11 cellular contexts compared by ENCODE assay signal in the genomic region with DNA sequence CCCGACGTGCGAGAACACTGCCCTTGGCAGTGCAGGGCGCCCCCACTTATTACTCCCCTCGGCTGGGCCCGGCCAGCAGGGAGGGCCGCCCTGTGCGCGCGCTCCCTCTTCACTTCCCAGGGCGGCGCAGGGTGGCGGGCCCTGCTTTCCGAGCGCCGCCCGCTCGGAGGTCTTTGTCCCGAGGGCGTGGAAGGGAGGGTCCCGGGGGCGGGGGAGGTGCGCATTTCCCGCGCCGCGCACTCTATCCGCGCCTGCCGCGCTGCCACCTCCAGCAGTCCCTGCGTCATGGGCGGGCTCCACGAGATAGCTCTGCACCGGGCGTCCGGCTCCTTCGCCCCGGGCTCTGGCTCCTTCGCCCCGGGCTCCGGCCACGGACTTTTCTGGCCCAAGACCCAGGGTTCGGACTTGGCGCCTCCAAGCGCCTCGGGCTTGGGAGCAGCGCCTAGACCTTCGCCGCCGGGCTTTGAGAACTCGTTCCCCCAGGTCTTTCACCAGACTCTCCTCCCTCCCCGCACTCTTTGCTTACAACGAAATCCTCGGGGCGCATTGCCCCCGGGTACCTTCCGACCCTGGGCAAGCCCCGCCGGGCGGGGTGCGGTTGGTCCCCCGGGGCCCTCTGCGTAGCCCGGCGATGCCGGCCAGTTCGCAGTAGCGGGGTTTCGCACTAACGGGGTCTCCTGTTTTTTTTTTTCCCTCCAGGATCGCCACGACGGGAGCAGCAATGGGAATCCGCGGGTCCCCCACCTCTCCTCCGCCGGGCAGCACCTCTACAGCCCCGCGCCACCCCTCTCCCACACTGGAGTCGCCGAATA. TPM values are rescaled to one million over a fixed set of nuclear protein-coding genes. Genes with fewer than 3 reads are reported as not detected.
DNase-seq lines count a peak whose midpoint lies in the region; ATAC-seq, FAIRE-seq and TF ChIP-seq lines count a peak whose summit lies in the region.
"Had no signal": no experiment of that assay in that cellular context is flagged by ENCODE, and none has a peak within 500 bp of the region (broad histone marks: within the 10 kb centered on the region; RNA-seq: fewer than 3 reads in every experiment).

No MANE protein-coding gene starts in this region.

- no peak for TF ChIP-seq POLR2A in heart left ventricle (IDR thresholded peaks at IDR 0.05)

- intact Hi-C loops in heart left ventricle (cut with DNase I) (no loop called here), Right ventricle myocardium superior (cut with DNase I) (no loop called here), kidney (cut with DNase I) (no loop called here)

- peaks cover 0 to 19% (median 7%) of the 10 kb centered on the region in 4 donors for H3K4me1 Mint-ChIP-seq in naive thymus-derived CD8-positive, alpha-beta T cell

- DNase-seq in heart left ventricle (no peak), Right ventricle myocardium superior (no peak), T47D (ENCODE audit: low read depth in 1 of 2, low spot score in 1 of 2) (peak; percentile 65 to 84), kidney (peak; percentile 75), SK-N-DZ (ENCODE audit: low spot score) (no peak)
- DNase-seq in activated CD8-positive, alpha-beta memory T cell treated with anti-CD3 and anti-CD28 coated beads, Interleukin-2, amount 50 U/mL, for 4 hours = no peak
- no peak for DNase-seq in naive thymus-derived CD8-positive, alpha-beta T cell
- DNase-seq: CD4-positive, alpha-beta memory T cell had no signal

- ATAC-seq in heart left ventricle (peak in 1 of 4 donors; percentile 4), Right ventricle myocardium superior (ENCODE audit: poor library complexity) (no peak)
- ATAC-seq in naive thymus-derived CD8-positive, alpha-beta T cell = no peak

- in situ Hi-C loops in T47D (cut with HindIII; ENCODE audit: low pct_unique_long_range_greater_than_20kb, low sequenced_read_pairs) = no loop called here

- WGBS in heart left ventricle, 4 donors = 3 to 4% (median 3%) methylated on average over 42 to 82 of the region's 82 CpGs
- 2% methylated on average over 82 of the region's 82 CpGs for WGBS in urinary bladder

- no peak for TF ChIP-seq CTCF in heart left ventricle (IDR thresholded peaks at IDR 0.05)
- no peak for TF ChIP-seq CTCF in kidney (IDR thresholded peaks at IDR 0.05; ENCODE audit: borderline replicate concordance, extremely low read depth, insufficient read depth)

- no peak for FAIRE-seq in kidney (lab: Jason Lieb, UNC)

- H3K4me3 Mint-ChIP-seq in naive thymus-derived CD8-positive, alpha-beta T cell = no peak overlapping the region
- H3K4me3 Mint-ChIP-seq: activated naive CD4-positive, alpha-beta T cell treated with anti-CD3 and anti-CD28 coated beads, Interleukin-2, amount 50 U/mL, for 24 hours had no signal

- H3K27me3 Mint-ChIP-seq in naive thymus-derived CD8-positive, alpha-beta T cell = peaks cover 16 to 57% (median 36%) of the 10 kb centered on the region in 5 donors

- H3K36me3 ChIP-seq in heart left ventricle (no peaks in the 10 kb centered on the region), kidney (ENCODE audit: control insufficient read depth in 1 of 2, insufficient read depth in 2 of 2, low read length in 2 of 2) (no peaks in the 10 kb centered on the region), urinary bladder (ENCODE audit: insufficient read depth) (no peaks in the 10 kb centered on the region)

- peaks cover 61 to 100% (median 91%) of the 10 kb centered on the region in 9 donors for H3K27me3 ChIP-seq in heart left ventricle

- peaks cover 4 to 57% (median 31%) of the 10 kb centered on the region in 12 donors for H3K4me1 ChIP-seq in heart left ventricle
- peaks cover 0 to 13% of the 10 kb centered on the region in 2 donors for H3K4me1 ChIP-seq in kidney (ENCODE audit: control insufficient read depth in 1 of 2, insufficient read depth in 1 of 2, low read depth in 1 of 2, low read length in 2 of 2)
- H3K4me1 ChIP-seq in urinary bladder (ENCODE audit: insufficient read depth) = peaks cover 2% of the 10 kb centered on the region

- peaks cover 0 to 4% (median 0%) of the 10 kb centered on the region in 3 donors for H3K36me3 Mint-ChIP-seq in naive thymus-derived CD8-positive, alpha-beta T cell
- H3K36me3 Mint-ChIP-seq: activated naive CD4-positive, alpha-beta T cell treated with anti-CD3 and anti-CD28 coated beads, Interleukin-2, amount 50 U/mL, for 24 hours; CD4-positive, alpha-beta memory T cell had no signal

- H3K9me3 ChIP-seq in heart left ventricle (no peaks in the 10 kb centered on the region), kidney (ENCODE audit: control insufficient read depth in 1 of 2, low read length in 2 of 2) (no peaks in the 10 kb centered on the region)

- H3K27ac Mint-ChIP-seq in naive thymus-derived CD8-positive, alpha-beta T cell = no peak overlapping the region
- H3K27ac Mint-ChIP-seq: activated naive CD4-positive, alpha-beta T cell treated with anti-CD3 and anti-CD28 coated beads, Interleukin-2, amount 50 U/mL, for 24 hours; CD4-positive, alpha-beta memory T cell had no signal

- H3K9ac ChIP-seq in kidney (ENCODE audit: low read length in 2 of 2) = no peak overlapping the region

- H3K4me3 ChIP-seq in heart left ventricle (peak overlapping the region in 11 of 12 donors; percentile 9 to 60 (median 48)), kidney (ENCODE audit: low read length in 2 of 2) (no peak overlapping the region), urinary bladder (ENCODE audit: low read depth, low read length) (peak overlapping the region; percentile 41)
- H3K4me3 ChIP-seq: SK-N-MC had no signal

- H3K27ac ChIP-seq in heart left ventricle = peak overlapping the region in 1 of 12 donors; percentile 82
- no peak overlapping the region for H3K27ac ChIP-seq in kidney (ENCODE audit: low read depth in 2 of 2, low read length in 2 of 2)
- H3K27ac ChIP-seq in urinary bladder (ENCODE audit: low read depth) = no peak overlapping the region
- H3K27ac ChIP-seq: SK-N-MC had no signal

- POLR2A ChIA-PET in naive thymus-derived CD8-positive, alpha-beta T cell (lab: Charles Lee) = no interaction called here

- peaks cover 0 to 2% (median 0%) of the 10 kb centered on the region in 9 donors for H3K9me3 Mint-ChIP-seq in naive thymus-derived CD8-positive, alpha-beta T cell
- H3K9me3 Mint-ChIP-seq: activated naive CD4-positive, alpha-beta T cell treated with anti-CD3 and anti-CD28 coated beads, Interleukin-2, amount 50 U/mL, for 24 hours; CD4-positive, alpha-beta memory T cell had no signal

RNA-seq across cellular contexts. Expression of gene TFAP2C, which starts 1.6 kb away (rescaled TPM):
- total RNA-seq in heart left ventricle = under 1 TPM in 6 of 9 donors, not detected in 3; 0.09 to 1.00 (median 0.23) TPM
- not detected for polyA plus RNA-seq in heart left ventricle
- total RNA-seq in Right ventricle myocardium superior = 0.16 TPM
- 1.4 TPM for total RNA-seq in kidney
- 0.65 TPM for polyA plus RNA-seq in kidney (ENCODE audit: insufficient read depth, low read depth, low replicate concordance)
- 1.8 TPM for total RNA-seq in urinary bladder
- 1.2 TPM for polyA plus RNA-seq in urinary bladder
- not detected in 2 replicates for polyA plus RNA-seq in SK-N-DZ (2014; cell fraction: cytosol; rRNA removed)
- not detected in 2 replicates for polyA plus RNA-seq in SK-N-DZ (2014; cell fraction: nucleus; rRNA removed)
- not detected for total RNA-seq in naive thymus-derived CD8-positive, alpha-beta T cell
- not detected for polyA plus RNA-seq in naive thymus-derived CD8-positive, alpha-beta T cell
- total RNA-seq: CD4-positive, alpha-beta memory T cell had no signal
- polyA plus RNA-seq: CD4-positive, alpha-beta memory T cell had no signal

Comparison
In these comparisons a context has a peak if more than half of its experiments do, and no peak if none do; other contexts are left out.
1. DNase-seq: peak in T47D (2 of 2) and kidney (single experiment); none in heart left ventricle (0 of 5), Right ventricle myocardium superior (single experiment), activated CD8-positive, alpha-beta memory T cell treated with anti-CD3 and anti-CD28 coated beads, Interleukin-2, amount 50 U/mL, for 4 hours (single experiment), SK-N-DZ (single experiment) and naive thymus-derived CD8-positive, alpha-beta T cell (0 of 10).
2. H3K4me3 ChIP-seq: peak in heart left ventricle (11 of 12) and urinary bladder (single experiment); none in kidney (0 of 2).